ENCODE assay signal across 20 cellular contexts in genomic region chr11:122114976-122115375, GRCh38. TPM values are rescaled to one million over a fixed set of nuclear protein-coding genes. Genes with fewer than 3 reads are reported as not detected.
"Had no signal": no experiment of that assay in that cellular context is flagged by ENCODE, and none has a peak within 500 bp of the region (broad histone marks: within the 10 kb centered on the region; RNA-seq: fewer than 3 reads in every experiment).

No MANE protein-coding gene starts in this region.

- H3K4me1 Mint-ChIP-seq: activated naive CD4-positive, alpha-beta T cell treated with anti-CD3 and anti-CD28 coated beads, Interleukin-2, amount 10 ng/mL, durations not matched to agents 7 days and 5 days; activated naive CD8-positive, alpha-beta T cell treated with anti-CD3 and anti-CD28 coated beads, Interleukin-2, amount 50 U/mL, for 24 hours; naive B cell had no signal

- H3K4me3 ChIP-seq: esophagus squamous epithelium, pancreas, right lobe of liver, tibial artery had no signal

- H3K4me3 Mint-ChIP-seq: activated naive CD4-positive, alpha-beta T cell treated with anti-CD3 and anti-CD28 coated beads, Interleukin-2, amount 10 ng/mL, durations not matched to agents 7 days and 5 days; activated naive CD8-positive, alpha-beta T cell treated with anti-CD3 and anti-CD28 coated beads, Interleukin-2, amount 50 U/mL, for 24 hours; dendritic cell treated with granulocyte-macrophage colony-stimulating factor and Interleukin-4, amounts not matched to agents 40 ng/mL and 50 ng/mL, for 4 days; naive B cell had no signal

- H3K27me3 Mint-ChIP-seq: activated naive CD4-positive, alpha-beta T cell treated with anti-CD3 and anti-CD28 coated beads, Interleukin-2, amount 10 ng/mL, durations not matched to agents 7 days and 5 days; activated naive CD8-positive, alpha-beta T cell treated with anti-CD3 and anti-CD28 coated beads, Interleukin-2, amount 50 U/mL, for 24 hours; dendritic cell treated with granulocyte-macrophage colony-stimulating factor and Interleukin-4, amounts not matched to agents 40 ng/mL and 50 ng/mL, for 4 days had no signal

- H3K36me3 ChIP-seq: esophagus squamous epithelium, pancreas, right lobe of liver, tibial artery, WERI-Rb-1 had no signal

- H3K9me3 ChIP-seq: esophagus squamous epithelium, pancreas, right lobe of liver, tibial artery had no signal

- H3K9me3 Mint-ChIP-seq: activated naive CD4-positive, alpha-beta T cell treated with anti-CD3 and anti-CD28 coated beads, Interleukin-2, amount 10 ng/mL, durations not matched to agents 7 days and 5 days; activated naive CD8-positive, alpha-beta T cell treated with anti-CD3 and anti-CD28 coated beads, Interleukin-2, amount 50 U/mL, for 24 hours; dendritic cell treated with granulocyte-macrophage colony-stimulating factor and Interleukin-4, amounts not matched to agents 40 ng/mL and 50 ng/mL, for 4 days had no signal

- H3K27me3 ChIP-seq: esophagus squamous epithelium, pancreas, right lobe of liver, tibial artery had no signal

- ATAC-seq: activated naive CD8-positive, alpha-beta T cell treated with anti-CD3 and anti-CD28 coated beads, Interleukin-2, amount 50 U/mL, for 24 hours had no signal

- H3K27ac Mint-ChIP-seq: activated naive CD4-positive, alpha-beta T cell treated with anti-CD3 and anti-CD28 coated beads, Interleukin-2, amount 10 ng/mL, durations not matched to agents 7 days and 5 days; activated naive CD8-positive, alpha-beta T cell treated with anti-CD3 and anti-CD28 coated beads, Interleukin-2, amount 50 U/mL, for 24 hours; dendritic cell treated with granulocyte-macrophage colony-stimulating factor and Interleukin-4, amounts not matched to agents 40 ng/mL and 50 ng/mL, for 4 days; naive B cell had no signal

- H3K4me1 ChIP-seq: pancreas had no signal

- H3K27ac ChIP-seq: esophagus squamous epithelium, pancreas, right lobe of liver, WERI-Rb-1 had no signal

- H3K36me3 Mint-ChIP-seq: activated naive CD4-positive, alpha-beta T cell treated with anti-CD3 and anti-CD28 coated beads, Interleukin-2, amount 10 ng/mL, durations not matched to agents 7 days and 5 days; naive B cell had no signal

- DNase-seq: activated CD4-positive, alpha-beta T cell treated with anti-CD3 and anti-CD28 coated beads for 1 hour; activated CD8-positive, alpha-beta memory T cell treated with anti-CD3 and anti-CD28 coated beads for 24 hours; activated CD8-positive, alpha-beta memory T cell treated with anti-CD3 and anti-CD28 coated beads, Interleukin-2, amount 50 U/mL, for 48 hours; activated effector memory CD4-positive, alpha-beta T cell treated with Interleukin-2 at 50 U/mL for 16 hours; activated naive CD4-positive, alpha-beta T cell treated with anti-CD3 and anti-CD28 coated beads, Interleukin-2, amount 10 ng/mL, durations not matched to agents 7 days and 5 days; activated naive CD8-positive, alpha-beta T cell treated with anti-CD3 and anti-CD28 coated beads, Interleukin-2, amount 50 U/mL, for 24 hours; activated T-cell treated with anti-CD3 and anti-CD28 coated beads, Interleukin-2, amount 50 U/mL, for 48 hours; aorta; effector memory CD4-positive, alpha-beta T cell; esophagus squamous epithelium; naive B cell; right lobe of liver; stimulated activated CD4-positive, alpha-beta T cell treated with anti-CD3 and anti-CD28 coated beads, Interleukin-4, amount 100 ng/mL, for 1 hour; WERI-Rb-1 had no signal

RNA-seq across cellular contexts. Expression of gene BLID, which starts 1.0 kb away (rescaled TPM):
- total RNA-seq: esophagus squamous epithelium; mononuclear cell; pancreas; T-helper 2 cell treated with Interferon-gamma antibody and Interleukin-4, amounts not matched to agents 100 ng/mL and 5 ng/mL, for 36 hours had no signal
- polyA plus RNA-seq: pancreas, small intestine had no signal
